ENCODE assay signal across 9 cellular contexts in the genomic region with DNA sequence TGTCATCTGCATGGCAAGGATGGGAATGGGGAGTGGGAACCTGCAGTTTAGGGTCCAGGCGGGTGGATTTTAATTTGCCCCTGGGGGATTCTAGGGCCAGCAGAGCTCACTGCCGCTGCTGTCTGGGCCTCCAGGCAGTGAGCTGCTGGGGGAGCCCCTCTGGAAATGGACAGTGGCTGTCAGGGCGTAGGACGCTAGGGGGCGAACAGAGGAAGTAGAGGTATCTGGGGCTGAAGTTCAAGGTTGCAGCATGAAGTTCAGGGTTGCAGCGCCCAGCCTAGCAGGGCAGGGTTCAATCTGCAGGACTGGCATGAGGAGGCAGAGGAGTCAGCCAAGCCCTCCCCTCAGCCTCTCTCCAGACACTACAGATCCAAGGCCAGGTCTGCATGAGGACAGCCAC. TPM values are rescaled to one million over a fixed set of nuclear protein-coding genes. Genes with fewer than 3 reads are reported as not detected.
DNase-seq lines count a peak whose midpoint lies in the region; ATAC-seq, FAIRE-seq and TF ChIP-seq lines count a peak whose summit lies in the region.
"Had no signal": no experiment of that assay in that cellular context is flagged by ENCODE, and none has a peak within 500 bp of the region (broad histone marks: within the 10 kb centered on the region; RNA-seq: fewer than 3 reads in every experiment).

No MANE protein-coding gene starts in this region.

- H3K36me3 ChIP-seq in transverse colon, result no peaks in the 10 kb centered on the region

- in situ Hi-C loops in transverse colon (cut with MboI; ENCODE audit: low pct_ligation_motif_present in 1 of 4, low pct_unique_long_range_greater_than_20kb in 1 of 4, low sequenced_read_pairs in 3 of 4), result no loop called here

- H3K27ac ChIP-seq in transverse colon, result no peak overlapping the region

- TF ChIP-seq POLR2A in transverse colon (IDR thresholded peaks at IDR 0.05), result no peak

- no peak for TF ChIP-seq EP300 in transverse colon (IDR thresholded peaks at IDR 0.05; ENCODE audit: low read depth)

- ATAC-seq in HG02571 (IDR thresholded peaks at IDR 0.05; ENCODE audit: unreplicated experiment), result no peak

- no peak for FAIRE-seq in D721Med (lab: Jason Lieb, UNC)

- H3K4me3 ChIP-seq in transverse colon, result no peak overlapping the region

- peak; percentile 44 for DNase-seq in GM10248 (ENCODE audit: extremely low spot score)
- DNase-seq in NOMO-1 (lab: John Stamatoyannopoulos, UW; ENCODE audit: unreplicated experiment in 2 of 2), result peak; percentile 56 to 63
- peak; percentile 59 for DNase-seq in activated naive CD4-positive, alpha-beta T cell treated with anti-CD3 and anti-CD28 coated beads, Interleukin-2, amount 50 U/mL, for 16 hours
- peak; percentile 48 for DNase-seq in posterior vena cava (ENCODE audit: low spot score)
- DNase-seq in D721Med (ENCODE audit: insufficient read length, low spot score), result no peak
- DNase-seq in T1000 (lab: John Stamatoyannopoulos, UW), result no peak
- no peak for DNase-seq in transverse colon
- DNase-seq: HCEC 1CT had no signal

- POLR2A ChIA-PET in GM10248 (lab: Yijun Ruan, JAX), result no interaction called here

- H3K9me3 ChIP-seq in transverse colon, result no peaks in the 10 kb centered on the region

- peak; percentile 29 for TF ChIP-seq CTCF in GM10248 (IDR thresholded peaks at IDR 0.05; ENCODE audit: control extremely low read depth, extremely low read depth, low read depth, missing control alignments)
- no peak for TF ChIP-seq CTCF in D721Med (IDR thresholded peaks at IDR 0.05; ENCODE audit: insufficient read depth, missing control alignments)
- no peak for TF ChIP-seq CTCF in transverse colon (IDR thresholded peaks at IDR 0.05)

- CTCF ChIA-PET in GM10248 (lab: Yijun Ruan, JAX), result no interaction called here

- intact Hi-C loops in posterior vena cava (cut with DNase I), result no loop called here
- intact Hi-C loops in transverse colon (cut with DNase I; ENCODE audit: low total_unique reads), result loop anchor here (10.0 kb wide), 1 partner anchor 61 kb away; no protein-coding TSS in a partner anchor

- no peaks in the 10 kb centered on the region for H3K27me3 ChIP-seq in transverse colon

- 63% methylated on average over 6 of the region's 6 CpGs; no CpG with 5 or more reads in 1 of the 2 donors for WGBS in transverse colon (ENCODE audit: low coverage in 1 of 2), 2 donors

- no peaks in the 10 kb centered on the region for H3K4me1 ChIP-seq in transverse colon

RNA-seq across cellular contexts. Expression of a gene that starts 49.5 kb away (rescaled TPM):
- total RNA-seq in posterior vena cava (1 to 10 TPM; 2.7 to 4.0 TPM), transverse colon (1 to 10 TPM; 1.6 to 8.2 (median 2.5) TPM)

Comparison
In these comparisons a context has a peak if more than half of its experiments do, and no peak if none do; other contexts are left out.
1. DNase-seq: peak in GM10248 (single experiment), NOMO-1 (2 of 2), activated naive CD4-positive, alpha-beta T cell treated with anti-CD3 and anti-CD28 coated beads, Interleukin-2, amount 50 U/mL, for 16 hours (single experiment) and posterior vena cava (single experiment); none in D721Med (single experiment), T1000 (single experiment) and transverse colon (single experiment).